ENCODE assay signal across 21 cellular contexts in genomic region chr12:120402217-120402616, GRCh38. TPM values are rescaled to one million over a fixed set of nuclear protein-coding genes. Genes with fewer than 3 reads are reported as not detected.
DNase-seq lines count a peak whose midpoint lies in the region; ATAC-seq and TF ChIP-seq lines count a peak whose summit lies in the region.
"Had no signal": no experiment of that assay in that cellular context is flagged by ENCODE, and none has a peak within 500 bp of the region (broad histone marks: within the 10 kb centered on the region; RNA-seq: fewer than 3 reads in every experiment).

No MANE protein-coding gene starts in this region.

- H3K27ac ChIP-seq in ACC112 (ENCODE audit: low read depth, low read length): no peak overlapping the region
- no peak overlapping the region for H3K27ac ChIP-seq in IMR-90 (ENCODE audit: insufficient read depth, low read length)
- H3K27ac ChIP-seq in mesodermal cell (ENCODE audit: low read depth, low read length, severe bottlenecking): peak overlapping the region; percentile 63
- no peak overlapping the region for H3K27ac ChIP-seq in MM.1S (ENCODE audit: low read length)
- H3K27ac ChIP-seq: KMS-11, ovary had no signal

- in situ Hi-C loops in IMR-90 (cut with MboI; ENCODE audit: low sequenced_read_pairs): no loop called here

- H3K36me3 ChIP-seq in ACC112 (ENCODE audit: insufficient read depth, low read length) (no peaks in the 10 kb centered on the region), IMR-90 (ENCODE audit: control insufficient read depth, insufficient read depth, low read length) (no peaks in the 10 kb centered on the region), mesodermal cell (ENCODE audit: control insufficient read depth, insufficient read depth, low read length) (no peaks in the 10 kb centered on the region), MM.1S (replicated peaks; ENCODE audit: insufficient read depth, low read length) (no peaks in the 10 kb centered on the region)
- H3K36me3 ChIP-seq: ovary had no signal

- 0 out of 2 replicates have a peak, but pooled peaks have one; percentile 35 for ATAC-seq in IMR-90 (ENCODE audit: low read depth)
- ATAC-seq: activated T-cell treated with anti-CD3 and anti-CD28 coated beads, Interleukin-2, amount 50 U/mL, for 4 hours; T-helper 17 cell had no signal

- no peak overlapping the region for H3K23ac ChIP-seq in IMR-90 (ENCODE audit: low read depth, low read length)

- H3K27me3 ChIP-seq in ACC112 (ENCODE audit: insufficient read depth, low read length) (peaks cover 6% of the 10 kb centered on the region; the same call in 1 of the 2 replicates), IMR-90 (ENCODE audit: control insufficient read depth, insufficient read depth, low read length) (peaks cover 23% of the 10 kb centered on the region), MM.1S (replicated peaks; ENCODE audit: insufficient read depth, low read length) (no peaks in the 10 kb centered on the region)
- H3K27me3 ChIP-seq: ovary had no signal

- POLR2A ChIA-PET in IMR-90 (lab: Charles Lee; ENCODE audit: unreplicated experiment): no interaction called here

- no peaks in the 10 kb centered on the region for H3K9me1 ChIP-seq in IMR-90 (ENCODE audit: insufficient read depth, low read length)

- H2AK5ac ChIP-seq in IMR-90 (ENCODE audit: low read depth, low read length): no peak overlapping the region

- CTCF ChIA-PET in IMR-90 (lab: Yijun Ruan, JAX): no interaction called here

- no peak overlapping the region for H2BK15ac ChIP-seq in IMR-90 (ENCODE audit: low read depth, low read length)

- H3K9me3 ChIP-seq in IMR-90 (ENCODE audit: control insufficient read depth, insufficient read depth, low read length) (peaks cover 6% of the 10 kb centered on the region; the same call in 1 of the 2 replicates), mesodermal cell (ENCODE audit: control insufficient read depth, low read length) (no peaks in the 10 kb centered on the region), MM.1S (replicated peaks; ENCODE audit: insufficient read depth, low read length) (no peaks in the 10 kb centered on the region)
- H3K9me3 ChIP-seq: ovary had no signal

- H3K18ac ChIP-seq in IMR-90 (ENCODE audit: low read depth, low read length): no peak overlapping the region

- TF ChIP-seq RAD21 in IMR-90 (IDR thresholded peaks at IDR 0.05; ENCODE audit: low read length): no peak

- no peaks in the 10 kb centered on the region for H3K9me2 ChIP-seq in MM.1S (replicated peaks; ENCODE audit: insufficient read depth, low read length)

- TF ChIP-seq POLR2A in IMR-90 (IDR thresholded peaks at IDR 0.05; ENCODE audit: low read depth, low read length): no peak

- no peak overlapping the region for H3K4me2 ChIP-seq in IMR-90 (ENCODE audit: low read depth, low read length)
- H3K4me2 ChIP-seq in MM.1S (ENCODE audit: low read depth, low read length): no peak overlapping the region
- H3K4me2 ChIP-seq: KMS-11 had no signal

- no TSS peak for BruUV-seq in IMR-90 (replicated peaks; lab: Mats Ljungman, UMichigan)

- peak overlapping the region; percentile 18 for H2AFZ ChIP-seq in ACC112 (ENCODE audit: low read length, unreplicated experiment)
- H2AFZ ChIP-seq in IMR-90 (replicated peaks; ENCODE audit: low read length, poor library complexity): peak overlapping the region; percentile 58
- no peak overlapping the region for H2AFZ ChIP-seq in MM.1S (ENCODE audit: low read length)

- TF ChIP-seq CTCF in IMR-90 (conservative IDR thresholded peaks at IDR 0.05; ENCODE audit: low read depth, low read length) (no peak), MM.1S (IDR thresholded peaks at IDR 0.05; ENCODE audit: low read length) (no peak)

- dilution Hi-C loops in IMR-90 (cut with HindIII; ENCODE audit: low sequenced_read_pairs, unreplicated experiment): no loop called here

- H3K79me2 ChIP-seq in ACC112 (ENCODE audit: control insufficient read depth, insufficient read depth, low read length, unreplicated experiment): no peaks in the 10 kb centered on the region
- H3K79me2 ChIP-seq in MM.1S (ENCODE audit: low read length): no peaks in the 10 kb centered on the region

- no peak overlapping the region for H4K5ac ChIP-seq in IMR-90 (ENCODE audit: low read depth, low read length)

- H2BK5ac ChIP-seq in IMR-90 (ENCODE audit: low read depth, low read length, poor library complexity, severe bottlenecking): no peak overlapping the region

- WGBS in IMR-90 (ENCODE audit: extremely low coverage in 2 of 2, insufficient read length in 1 of 2), 2 experiments: 17% methylated on average over 1 of the region's 13 CpGs; no CpG with 5 or more reads in 1 of the 2 experiments
- WGBS in mesodermal cell (ENCODE audit: insufficient coverage in 2 of 2), 2 experiments: 26 to 28% methylated on average over 7 to 10 of the region's 13 CpGs

- intact Hi-C loops in IMR-90 (cut with micrococcal nuclease): no loop called here

- no peak overlapping the region for H2BK20ac ChIP-seq in IMR-90 (ENCODE audit: low read depth, low read length)

- DNase-seq in IMR-90 (no peak), cerebellar cortex (ENCODE audit: low spot score) (peak; percentile 35), Ammon's horn (ENCODE audit: low spot score) (no peak), NCI-H1417 treated with DMSO at 0.1 percent for 48 hours (lab: John Stamatoyannopoulos, UW) (no peak), MM.1S (no peak), SW 1271 (lab: John Stamatoyannopoulos, UW) (no peak)
- DNase-seq: activated CD4-positive, alpha-beta T cell treated with anti-CD3 and anti-CD28 coated beads for 48 hours; activated T-cell treated with anti-CD3 and anti-CD28 coated beads, Interleukin-2, amount 50 U/mL, for 4 hours; Caco-2; GOT3; NCI-H1417; NCI-H510A; ovary; T-helper 17 cell had no signal

- no peaks in the 10 kb centered on the region for H3F3A ChIP-seq in MM.1S (ENCODE audit: insufficient read depth, low read length)

- H3K14ac ChIP-seq in IMR-90 (replicated peaks; ENCODE audit: low read depth, low read length): no peak overlapping the region

- no peak overlapping the region for H4K91ac ChIP-seq in IMR-90 (ENCODE audit: insufficient read depth, low read depth, low read length)

- no peak overlapping the region for H3K4ac ChIP-seq in IMR-90 (ENCODE audit: low read depth, low read length)

- H3K4me1 ChIP-seq in ACC112 (ENCODE audit: control insufficient read depth, insufficient read depth, low read length, unreplicated experiment) (no peaks in the 10 kb centered on the region), IMR-90 (ENCODE audit: control insufficient read depth, insufficient read depth, low read length) (no peaks in the 10 kb centered on the region), mesodermal cell (ENCODE audit: control insufficient read depth, insufficient read depth, low read length, poor library complexity, severe bottlenecking) (no peaks in the 10 kb centered on the region), MM.1S (ENCODE audit: low read length) (no peaks in the 10 kb centered on the region)
- H3K4me1 ChIP-seq: Caco-2 had no signal

- H3K9ac ChIP-seq in IMR-90 (ENCODE audit: low read depth, low read length) (no peak overlapping the region), MM.1S (ENCODE audit: low read length) (no peak overlapping the region)
- H3K9ac ChIP-seq: KMS-11 had no signal

- H2BK120ac ChIP-seq in IMR-90 (ENCODE audit: low read depth, low read length): no peak overlapping the region

- H3K4me3 ChIP-seq in ACC112 (ENCODE audit: low read depth, low read length): no peak overlapping the region
- H3K4me3 ChIP-seq in IMR-90 (ENCODE audit: insufficient read depth, low read depth, low read length): no peak overlapping the region
- H3K4me3 ChIP-seq in mesodermal cell (ENCODE audit: extremely low read depth, insufficient read depth, low read length, poor library complexity, severe bottlenecking): no peak overlapping the region
- H3K4me3 ChIP-seq in MM.1S (ENCODE audit: low read length): no peak overlapping the region
- H3K4me3 ChIP-seq: ovary had no signal

- no peaks in the 10 kb centered on the region for H3K79me1 ChIP-seq in IMR-90 (ENCODE audit: low read depth in 1 of 2, low read length in 2 of 2)

- no peak overlapping the region for H2AK9ac ChIP-seq in IMR-90 (replicated peaks; ENCODE audit: low read depth, low read length, poor library complexity)

- H3K56ac ChIP-seq in IMR-90 (ENCODE audit: extremely low read depth, insufficient read depth, low read length): no peak overlapping the region

- no peaks in the 10 kb centered on the region for H4K20me1 ChIP-seq in IMR-90 (ENCODE audit: insufficient read depth, low read length)
- no peaks in the 10 kb centered on the region for H4K20me1 ChIP-seq in MM.1S (ENCODE audit: insufficient read depth, low read length)

- H4K8ac ChIP-seq in IMR-90 (ENCODE audit: low read depth in 2 of 2, low read length in 2 of 2): no peak overlapping the region

TF ChIP-seq in IMR-90, 13 proteins besides CTCF, POLR2A, EP300 and RAD21:
- TF ChIP-seq RFX5 (IDR thresholded peaks at IDR 0.05; ENCODE audit: low read depth, low read length) (no peak), NFE2L2 (IDR thresholded peaks at IDR 0.05; ENCODE audit: low read depth, low read length) (no peak)

RNA-seq across cellular contexts. Expression of gene MSI1, which starts 33.3 kb away (rescaled TPM):
- not detected in 2 replicates for total RNA-seq in IMR-90 (2012; rRNA removed)
- polyA plus RNA-seq in IMR-90 (2012; rRNA removed): not detected in 2 replicates
- not detected in 2 replicates for polyA plus RNA-seq in IMR-90 (2012; cell fraction: cytosol; rRNA removed)
- polyA plus RNA-seq in IMR-90 (2012; cell fraction: nucleus; rRNA removed; ENCODE audit: low replicate concordance): not detected in 2 replicates
- 21.1 TPM for polyA plus RNA-seq in mesodermal cell (2013, experiment 1 of 2)
- 15.6 TPM for polyA plus RNA-seq in mesodermal cell (2013, experiment 2 of 2)
- total RNA-seq: dermis microvascular lymphatic vessel endothelial cell, fibroblast of lung, lung microvascular endothelial cell, T-helper 17 cell had no signal
- polyA plus RNA-seq: AG04450, fibroblast of lung had no signal

RNA-seq across cellular contexts. Expression of gene COX6A1, which starts 35.7 kb away (rescaled TPM):
- total RNA-seq in IMR-90 (2012; rRNA removed): 339 and 396 TPM in 2 replicates
- 541 and 664 TPM in 2 replicates for polyA plus RNA-seq in IMR-90 (2012; rRNA removed)
- 1,474 and 2,112 TPM in 2 replicates for polyA plus RNA-seq in IMR-90 (2012; cell fraction: cytosol; rRNA removed)
- polyA plus RNA-seq in IMR-90 (2012; cell fraction: nucleus; rRNA removed; ENCODE audit: low replicate concordance): 252 and 454 TPM in 2 replicates
- 581 TPM for polyA plus RNA-seq in mesodermal cell (2013, experiment 1 of 2)
- polyA plus RNA-seq in mesodermal cell (2013, experiment 2 of 2): 512 TPM

RNA-seq across cellular contexts. Expression of gene TRIAP1, which starts 44.0 kb away (rescaled TPM):
- total RNA-seq in IMR-90 (2012; rRNA removed): 19.2 and 45.5 TPM in 2 replicates
- polyA plus RNA-seq in IMR-90 (2012; rRNA removed): 23.2 and 32.3 TPM in 2 replicates
- polyA plus RNA-seq in IMR-90 (2012; cell fraction: cytosol; rRNA removed): 5.8 and 6.9 TPM in 2 replicates
- polyA plus RNA-seq in IMR-90 (2012; cell fraction: nucleus; rRNA removed; ENCODE audit: low replicate concordance): 1.6 and 10.6 TPM in 2 replicates
- 56.1 TPM for polyA plus RNA-seq in mesodermal cell (2013, experiment 1 of 2)
- polyA plus RNA-seq in mesodermal cell (2013, experiment 2 of 2): 58.8 TPM

RNA-seq across cellular contexts. Expression of gene GATC, which starts 44.0 kb away (rescaled TPM):
- 15.6 and 16.5 TPM in 2 replicates for total RNA-seq in IMR-90 (2012; rRNA removed)
- polyA plus RNA-seq in IMR-90 (2012; rRNA removed): 7.6 and 8.7 TPM in 2 replicates
- polyA plus RNA-seq in IMR-90 (2012; cell fraction: cytosol; rRNA removed): 3.9 and 5.5 TPM in 2 replicates
- polyA plus RNA-seq in IMR-90 (2012; cell fraction: nucleus; rRNA removed; ENCODE audit: low replicate concordance): 5.0 and 12.8 TPM in 2 replicates
- 15.2 TPM for polyA plus RNA-seq in mesodermal cell (2013, experiment 1 of 2)
- 15.5 TPM for polyA plus RNA-seq in mesodermal cell (2013, experiment 2 of 2)
